ENCODE assay signal across 25 cellular contexts in genomic region chr7:888081-889024, GRCh38. TPM values are rescaled to one million over a fixed set of nuclear protein-coding genes. Genes with fewer than 3 reads are reported as not detected.
A peak's percentile ranks its signal among the peaks of the same experiment; 100 is the strongest.
DNase-seq lines count a peak whose midpoint lies in the region; ATAC-seq, FAIRE-seq and TF ChIP-seq lines count a peak whose summit lies in the region.
"Had no signal": no experiment of that assay in that cellular context is flagged by ENCODE, and none has a peak within 500 bp of the region (broad histone marks: within the 10 kb centered on the region; RNA-seq: fewer than 3 reads in every experiment).

No MANE protein-coding gene starts in this region.

- H3K27me3 Mint-ChIP-seq in activated T-cell treated with anti-CD3 and anti-CD28 coated beads, Interleukin-2, amount 50 U/mL, for 24 hours = no peaks in the 10 kb centered on the region
- no peaks in the 10 kb centered on the region for H3K27me3 Mint-ChIP-seq in central memory CD8-positive, alpha-beta T cell

- H3K36me3 Mint-ChIP-seq in activated T-cell treated with anti-CD3 and anti-CD28 coated beads, Interleukin-2, amount 50 U/mL, for 24 hours (ENCODE audit: low read depth) = peaks cover 66% of the 10 kb centered on the region
- peaks cover 41% of the 10 kb centered on the region for H3K36me3 Mint-ChIP-seq in central memory CD8-positive, alpha-beta T cell (ENCODE audit: insufficient read depth)
- peaks cover 39% of the 10 kb centered on the region for H3K36me3 Mint-ChIP-seq in stimulated activated effector memory CD8-positive, alpha-beta T cell treated with anti-CD3 and anti-CD28 coated beads, Interleukin-12 subunit alpha, Interleukin-12 subunit beta, amount 100 ng/mL, for 72 hours

- H3K4me1 ChIP-seq in right lobe of liver = peaks cover 0 to 51% (median 8%) of the 10 kb centered on the region in 4 donors
- H3K4me1 ChIP-seq: colonic mucosa, parathyroid adenoma had no signal

- no peak overlapping the region for H3K4me3 Mint-ChIP-seq in activated T-cell treated with anti-CD3 and anti-CD28 coated beads, Interleukin-2, amount 50 U/mL, for 24 hours
- no peak overlapping the region for H3K4me3 Mint-ChIP-seq in central memory CD8-positive, alpha-beta T cell
- H3K4me3 Mint-ChIP-seq in stimulated activated effector memory CD8-positive, alpha-beta T cell treated with anti-CD3 and anti-CD28 coated beads, Interleukin-12 subunit alpha, Interleukin-12 subunit beta, amount 100 ng/mL, for 72 hours = no peak overlapping the region
- H3K4me3 Mint-ChIP-seq: HFFc6 had no signal

- ATAC-seq in central memory CD8-positive, alpha-beta T cell (replicated peaks; ENCODE audit: extremely low read depth, poor library complexity, severe bottlenecking) = no peak
- ATAC-seq in right lobe of liver = peak; percentile 69 to 83 (median 80)
- no peak for ATAC-seq in stimulated activated effector memory CD8-positive, alpha-beta T cell treated with anti-CD3 and anti-CD28 coated beads, Interleukin-12 subunit alpha, Interleukin-12 subunit beta, amount 100 ng/mL, for 72 hours
- ATAC-seq: GM12878, heart left ventricle had no signal

- peaks cover 0 to 47% (median 25%) of the 10 kb centered on the region in 4 donors for H3K36me3 ChIP-seq in right lobe of liver

- H3K4me3 ChIP-seq in right lobe of liver = no peak overlapping the region
- H3K4me3 ChIP-seq: colonic mucosa, GM12878, heart left ventricle, lung had no signal

- H3K27ac ChIP-seq in right lobe of liver = peak overlapping the region in 2 of 3 donors; percentile 60 to 78
- H3K27ac ChIP-seq: colonic mucosa, parathyroid adenoma had no signal

- intact Hi-C loops in right lobe of liver (cut with DNase I) = loop anchor here in 1 of 2 donors (10.0 kb wide), 1 partner anchor 564 kb away; no protein-coding TSS in a partner anchor

- H3K9me3 ChIP-seq in right lobe of liver = no peaks in the 10 kb centered on the region
- H3K9me3 ChIP-seq: colonic mucosa, heart left ventricle had no signal

- TF ChIP-seq POLR2A in right lobe of liver (IDR thresholded peaks at IDR 0.05) = no peak

- H3K27me3 ChIP-seq in right lobe of liver = no peaks in the 10 kb centered on the region
- H3K27me3 ChIP-seq: colonic mucosa, heart left ventricle had no signal

- H3K27ac Mint-ChIP-seq in activated T-cell treated with anti-CD3 and anti-CD28 coated beads, Interleukin-2, amount 50 U/mL, for 24 hours = peak overlapping the region; percentile 55
- H3K27ac Mint-ChIP-seq in central memory CD8-positive, alpha-beta T cell (ENCODE audit: low read depth) = peak overlapping the region; percentile 44
- H3K27ac Mint-ChIP-seq in stimulated activated effector memory CD8-positive, alpha-beta T cell treated with anti-CD3 and anti-CD28 coated beads, Interleukin-12 subunit alpha, Interleukin-12 subunit beta, amount 100 ng/mL, for 72 hours = peak overlapping the region; percentile 32
- H3K27ac Mint-ChIP-seq: activated T-helper 2 cell treated with anti-CD3 and anti-CD28 coated beads, Interferon-gamma antibody, Interleukin-2, Interleukin-4, amounts not matched to agents 10 μg/mL and 5 μg/mL and 100 μg/mL, durations not matched to agents 14 hours and 24 hours and 36 hours; HFFc6 had no signal

- no peaks in the 10 kb centered on the region for H3K9me3 Mint-ChIP-seq in activated T-cell treated with anti-CD3 and anti-CD28 coated beads, Interleukin-2, amount 50 U/mL, for 24 hours
- H3K9me3 Mint-ChIP-seq in central memory CD8-positive, alpha-beta T cell = no peaks in the 10 kb centered on the region
- H3K9me3 Mint-ChIP-seq in stimulated activated effector memory CD8-positive, alpha-beta T cell treated with anti-CD3 and anti-CD28 coated beads, Interleukin-12 subunit alpha, Interleukin-12 subunit beta, amount 100 ng/mL, for 72 hours = no peaks in the 10 kb centered on the region
- H3K9me3 Mint-ChIP-seq: activated T-helper 2 cell treated with anti-CD3 and anti-CD28 coated beads, Interferon-gamma antibody, Interleukin-2, Interleukin-4, amounts not matched to agents 10 μg/mL and 5 μg/mL and 100 μg/mL, durations not matched to agents 14 hours and 24 hours and 36 hours; HFFc6 had no signal

- no peak for TF ChIP-seq CTCF in right lobe of liver (IDR thresholded peaks at IDR 0.05)

- peaks cover 7% of the 10 kb centered on the region for H3K4me1 Mint-ChIP-seq in activated T-cell treated with anti-CD3 and anti-CD28 coated beads, Interleukin-2, amount 50 U/mL, for 24 hours (ENCODE audit: low read depth)
- H3K4me1 Mint-ChIP-seq in central memory CD8-positive, alpha-beta T cell = peaks cover 15% of the 10 kb centered on the region
- peaks cover 25% of the 10 kb centered on the region for H3K4me1 Mint-ChIP-seq in stimulated activated effector memory CD8-positive, alpha-beta T cell treated with anti-CD3 and anti-CD28 coated beads, Interleukin-12 subunit alpha, Interleukin-12 subunit beta, amount 100 ng/mL, for 72 hours

- no peak for DNase-seq in activated T-cell treated with anti-CD3 and anti-CD28 coated beads, Interleukin-2, amount 50 U/mL, for 24 hours
- no peak for DNase-seq in activated T-cell treated with anti-CD3 and anti-CD28 coated beads, Interleukin-2, amount 50 U/mL, for 1 hour
- DNase-seq in central memory CD8-positive, alpha-beta T cell (ENCODE audit: low spot score in 2 of 2) = no peak
- DNase-seq in right lobe of liver (peak; percentile 77 to 91 (median 78)), HT-29 (ENCODE audit: low spot score) (no peak), frontal cortex (ENCODE audit: low spot score in 2 of 2) (no peak)
- no peak for DNase-seq in stimulated activated effector memory CD8-positive, alpha-beta T cell treated with anti-CD3 and anti-CD28 coated beads, Interleukin-12 subunit alpha, Interleukin-12 subunit beta, amount 100 ng/mL, for 72 hours (ENCODE audit: low spot score in 2 of 2)
- no peak for DNase-seq in stimulated activated CD4-positive, alpha-beta T cell treated with anti-CD3 and anti-CD28 coated beads, Interleukin-2, amount 100 ng/mL, for 24 hours
- DNase-seq: 8988T; colonic mucosa; DMS153; GF-D8; HFFc6; Karpas-422; NCI-H2029; NCI-H446; small intestine; stimulated activated CD4-positive, alpha-beta T cell treated with anti-CD3 and anti-CD28 coated beads, Interleukin-4, amount 100 ng/mL, for 24 hours; SW 1271 had no signal

- whole genome bisulfite sequencing in right lobe of liver (ENCODE audit: insufficient coverage, low coverage, low lambda C conversion rate, missing lambda C conversion rate) = 39% methylated on average over 13 of the region's 43 CpGs

- no peak for FAIRE-seq in frontal cortex (lab: Jason Lieb, UNC)
- FAIRE-seq: endometrium, GM12878, small intestine had no signal

RNA-seq across cellular contexts. Expression of gene GET4, which starts 12.0 kb away (rescaled TPM):
- 10 to 100 TPM; 15.6 to 38.3 (median 28.3) TPM for total RNA-seq in right lobe of liver
- 228 and 253 TPM in 2 replicates for total RNA-seq in HT-29 (2014; rRNA removed; shearing (Covaris generic))
- total RNA-seq in frontal cortex = 20.8 TPM

RNA-seq across cellular contexts. Expression of gene SUN1, which starts 56.1 kb away (rescaled TPM):
- 10 to 100 TPM; 33.4 to 54.0 (median 48.7) TPM for total RNA-seq in right lobe of liver
- total RNA-seq in HT-29 (2014; rRNA removed; shearing (Covaris generic)) = 145 and 200 TPM in 2 replicates
- 103 TPM for total RNA-seq in frontal cortex

Comparison
In these comparisons a context has a peak if more than half of its experiments do, and no peak if none do; other contexts are left out.
1. DNase-seq: peak in right lobe of liver (3 of 3); none in activated T-cell treated with anti-CD3 and anti-CD28 coated beads, Interleukin-2, amount 50 U/mL, for 24 hours (single experiment), activated T-cell treated with anti-CD3 and anti-CD28 coated beads, Interleukin-2, amount 50 U/mL, for 1 hour (single experiment), central memory CD8-positive, alpha-beta T cell (0 of 2), stimulated activated effector memory CD8-positive, alpha-beta T cell treated with anti-CD3 and anti-CD28 coated beads, Interleukin-12 subunit alpha, Interleukin-12 subunit beta, amount 100 ng/mL, for 72 hours (0 of 2), HT-29 (single experiment), frontal cortex (0 of 2) and stimulated activated CD4-positive, alpha-beta T cell treated with anti-CD3 and anti-CD28 coated beads, Interleukin-2, amount 100 ng/mL, for 24 hours (0 of 2).
2. ATAC-seq: peak in right lobe of liver (4 of 4); none in central memory CD8-positive, alpha-beta T cell (single experiment) and stimulated activated effector memory CD8-positive, alpha-beta T cell treated with anti-CD3 and anti-CD28 coated beads, Interleukin-12 subunit alpha, Interleukin-12 subunit beta, amount 100 ng/mL, for 72 hours (single experiment).
3. Peak in every context shown above with its lines, with median percentiles within 50 percentile points of each other: H3K27ac Mint-ChIP-seq.